Comparison of ENCODE assay signal across 22 cellular contexts in genomic region chr17:72665841-72666518, GRCh38.
DNase-seq lines count a peak whose midpoint lies in the region; ATAC-seq, FAIRE-seq and TF ChIP-seq lines count a peak whose summit lies in the region.
"Had no signal": no experiment of that assay in that cellular context is flagged by ENCODE, and none has a peak within 500 bp of the region (broad histone marks: within the 10 kb centered on the region; RNA-seq: fewer than 3 reads in every experiment).

No MANE protein-coding gene starts in this region.

- H3K4me1 Mint-ChIP-seq in nephron, result peaks cover 14% of the 10 kb centered on the region
- H3K4me1 Mint-ChIP-seq: activated CD8-positive, alpha-beta memory T cell treated with anti-CD3 and anti-CD28 coated beads, Interleukin-2, amount 10 ng/mL, durations not matched to agents 7 days and 5 days; activated T-helper 17 cell treated with anti-CD3 and anti-CD28 coated beads, Interleukin-2, amount 50 U/mL, for 72 hours had no signal

- peak overlapping the region in 2 of 3 experiments; percentile 10 to 31 for H3K27ac Mint-ChIP-seq in nephron
- H3K27ac Mint-ChIP-seq: activated CD8-positive, alpha-beta memory T cell treated with anti-CD3 and anti-CD28 coated beads, Interleukin-2, amount 10 ng/mL, durations not matched to agents 7 days and 5 days; activated T-helper 17 cell treated with anti-CD3 and anti-CD28 coated beads, Interleukin-2, amount 50 U/mL, for 72 hours; progenitor cell of endocrine pancreas had no signal

- H3K27me3 Mint-ChIP-seq in nephron (ENCODE audit: low read depth), result no peaks in the 10 kb centered on the region
- H3K27me3 Mint-ChIP-seq: activated CD8-positive, alpha-beta memory T cell treated with anti-CD3 and anti-CD28 coated beads, Interleukin-2, amount 10 ng/mL, durations not matched to agents 7 days and 5 days; activated T-helper 17 cell treated with anti-CD3 and anti-CD28 coated beads, Interleukin-2, amount 50 U/mL, for 72 hours; naive B cell had no signal

- no peak overlapping the region for H2BK5ac ChIP-seq in IMR-90 (ENCODE audit: low read depth, low read length, poor library complexity, severe bottlenecking)

- H3K36me3 ChIP-seq in IMR-90 (ENCODE audit: control insufficient read depth, insufficient read depth, low read length), result no peaks in the 10 kb centered on the region

- 53% methylated on average over 8 of the region's 16 CpGs; no CpG with 5 or more reads in 1 of the 2 experiments for WGBS in IMR-90 (ENCODE audit: extremely low coverage in 2 of 2, insufficient read length in 1 of 2), 2 experiments

- H2AFZ ChIP-seq in IMR-90 (replicated peaks; ENCODE audit: low read length, poor library complexity), result peak overlapping the region; percentile 61

- CTCF ChIA-PET in IMR-90 (lab: Yijun Ruan, JAX), result interaction anchor here (1.0 to 1.1 kb wide), 2 partner anchors 63 to 109 kb away, joined by 3 to 4 read pairs; no protein-coding TSS in a partner anchor

- H3K23ac ChIP-seq in IMR-90 (ENCODE audit: low read depth, low read length), result 0 out of 2 replicates have a peak overlapping the region, but pooled peaks have one; percentile 8

- FAIRE-seq in GM19239 (lab: Jason Lieb, UNC), result no peak
- FAIRE-seq: islet of Langerhans had no signal

- in situ Hi-C loops in IMR-90 (cut with MboI; ENCODE audit: low sequenced_read_pairs), result no loop called here

- no peak for TF ChIP-seq CTCF in IMR-90 (conservative IDR thresholded peaks at IDR 0.05; ENCODE audit: low read depth, low read length)
- no peak for TF ChIP-seq CTCF in choroid plexus epithelial cell (conservative IDR thresholded peaks at IDR 0.05; ENCODE audit: low read depth, low read length)
- no peak for TF ChIP-seq CTCF in nephron (IDR thresholded peaks at IDR 0.05; ENCODE audit: unreplicated experiment in 3 of 3)

- H4K91ac ChIP-seq in IMR-90 (ENCODE audit: insufficient read depth, low read depth, low read length), result no peak overlapping the region

- peaks cover 3% of the 10 kb centered on the region; the same call in 1 of the 2 replicates for H3K4me1 ChIP-seq in IMR-90 (ENCODE audit: control insufficient read depth, insufficient read depth, low read length)
- H3K4me1 ChIP-seq: BLaER1 treated with 17β-estradiol and CSF1 and Interleukin-3, amounts not matched to agents 10 nM and 100 nM had no signal

- H3K56ac ChIP-seq in IMR-90 (ENCODE audit: extremely low read depth, insufficient read depth, low read length), result no peak overlapping the region

- H3K4ac ChIP-seq in IMR-90 (ENCODE audit: low read depth, low read length), result no peak overlapping the region

- no peak overlapping the region for H4K8ac ChIP-seq in IMR-90 (ENCODE audit: low read depth in 2 of 2, low read length in 2 of 2)

- no peaks in the 10 kb centered on the region for H3K9me3 Mint-ChIP-seq in nephron
- H3K9me3 Mint-ChIP-seq: activated T-helper 17 cell treated with anti-CD3 and anti-CD28 coated beads, Interleukin-2, amount 50 U/mL, for 72 hours had no signal

- H3K4me2 ChIP-seq in IMR-90 (ENCODE audit: low read depth, low read length), result peak overlapping the region; percentile 13; the same call in 1 of the 2 replicates
- H3K4me2 ChIP-seq: BLaER1 treated with 17β-estradiol and CSF1 and Interleukin-3, amounts not matched to agents 10 nM and 100 nM; SK-N-SH had no signal

- no peak overlapping the region for H3K9ac ChIP-seq in IMR-90 (ENCODE audit: low read depth, low read length)
- H3K9ac ChIP-seq: BLaER1 treated with 17β-estradiol and CSF1 and Interleukin-3, amounts not matched to agents 10 nM and 100 nM; SK-N-SH had no signal

- TF ChIP-seq RAD21 in IMR-90 (IDR thresholded peaks at IDR 0.05; ENCODE audit: low read length), result no peak

- BruUV-seq in IMR-90 (replicated peaks; lab: Mats Ljungman, UMichigan), result no TSS peak

- peak; percentile 48 for ATAC-seq in IMR-90 (ENCODE audit: low read depth)
- ATAC-seq: activated CD8-positive, alpha-beta memory T cell treated with anti-CD3 and anti-CD28 coated beads, Interleukin-2, amount 10 ng/mL, durations not matched to agents 7 days and 5 days; activated T-helper 17 cell treated with anti-CD3 and anti-CD28 coated beads, Interleukin-2, amount 50 U/mL, for 72 hours; esophagus mucosa had no signal

- no peaks in the 10 kb centered on the region for H3K9me1 ChIP-seq in IMR-90 (ENCODE audit: insufficient read depth, low read length)

- peaks cover 3% of the 10 kb centered on the region for H3K36me3 Mint-ChIP-seq in nephron (ENCODE audit: low read depth)
- H3K36me3 Mint-ChIP-seq: activated CD8-positive, alpha-beta memory T cell treated with anti-CD3 and anti-CD28 coated beads, Interleukin-2, amount 10 ng/mL, durations not matched to agents 7 days and 5 days had no signal

- H3K27me3 ChIP-seq in IMR-90 (ENCODE audit: control insufficient read depth, insufficient read depth, low read length), result no peaks in the 10 kb centered on the region
- H3K27me3 ChIP-seq: BLaER1 treated with 17β-estradiol and CSF1 and Interleukin-3, amounts not matched to agents 10 nM and 100 nM; dorsolateral prefrontal cortex had no signal

- no peaks in the 10 kb centered on the region for H3K9me3 ChIP-seq in IMR-90 (ENCODE audit: control insufficient read depth, insufficient read depth, low read length)

- no peaks in the 10 kb centered on the region for H4K20me1 ChIP-seq in IMR-90 (ENCODE audit: insufficient read depth, low read length)
- H4K20me1 ChIP-seq: BLaER1 treated with 17β-estradiol and CSF1 and Interleukin-3, amounts not matched to agents 10 nM and 100 nM had no signal

- H3K4me3 ChIP-seq in IMR-90 (ENCODE audit: insufficient read depth, low read depth, low read length), result no peak overlapping the region
- H3K4me3 ChIP-seq in choroid plexus epithelial cell (ENCODE audit: low read depth, low read length), result no peak overlapping the region
- H3K4me3 ChIP-seq: BLaER1 treated with 17β-estradiol and CSF1 and Interleukin-3, amounts not matched to agents 10 nM and 100 nM had no signal

- peak; percentile 20 for DNase-seq in COLO668 (lab: John Stamatoyannopoulos, UW; ENCODE audit: unreplicated experiment)
- DNase-seq in IMR-90, result peak; percentile 44
- DNase-seq in choroid plexus epithelial cell (ENCODE audit: low read depth), result peak; percentile 47
- no peak for DNase-seq in SKM-1 (lab: John Stamatoyannopoulos, UW; ENCODE audit: unreplicated experiment)
- DNase-seq in AML-193 (lab: John Stamatoyannopoulos, UW), result no peak
- DNase-seq in GM19239 (ENCODE audit: insufficient read length, low spot score), result no peak
- DNase-seq: activated CD8-positive, alpha-beta memory T cell treated with anti-CD3 and anti-CD28 coated beads, Interleukin-2, amount 10 ng/mL, durations not matched to agents 7 days and 5 days; dorsolateral prefrontal cortex; GOT3; naive B cell; NCI-H1930; NCI-H82; SK-N-SH; stimulated activated CD8-positive, alpha-beta memory T cell treated with anti-CD3 and anti-CD28 coated beads, Interleukin-4, amount 100 ng/mL, for 48 hours; substantia nigra; T1000 had no signal

- H3K79me1 ChIP-seq in IMR-90 (ENCODE audit: low read depth in 1 of 2, low read length in 2 of 2), result no peaks in the 10 kb centered on the region

- H3K18ac ChIP-seq in IMR-90 (ENCODE audit: low read depth, low read length), result no peak overlapping the region

- H2AK5ac ChIP-seq in IMR-90 (ENCODE audit: low read depth, low read length), result no peak overlapping the region

- H3K27ac ChIP-seq in IMR-90 (ENCODE audit: insufficient read depth, low read length), result no peak overlapping the region
- H3K27ac ChIP-seq: BLaER1 treated with 17β-estradiol and CSF1 and Interleukin-3, amounts not matched to agents 10 nM and 100 nM; dorsolateral prefrontal cortex had no signal

- POLR2A ChIA-PET in IMR-90 (lab: Charles Lee; ENCODE audit: unreplicated experiment), result no interaction called here

- H2BK20ac ChIP-seq in IMR-90 (ENCODE audit: low read depth, low read length), result no peak overlapping the region

- no peak overlapping the region for H2AK9ac ChIP-seq in IMR-90 (replicated peaks; ENCODE audit: low read depth, low read length, poor library complexity)

- H4K5ac ChIP-seq in IMR-90 (ENCODE audit: low read depth, low read length), result no peak overlapping the region

- no peak overlapping the region for H2BK120ac ChIP-seq in IMR-90 (ENCODE audit: low read depth, low read length)

- H3K14ac ChIP-seq in IMR-90 (replicated peaks; ENCODE audit: low read depth, low read length), result no peak overlapping the region

- intact Hi-C loops in IMR-90 (cut with micrococcal nuclease), result no loop called here

- dilution Hi-C loops in IMR-90 (cut with HindIII; ENCODE audit: low sequenced_read_pairs, unreplicated experiment), result no loop called here

- no peak overlapping the region for H3K4me3 Mint-ChIP-seq in nephron
- H3K4me3 Mint-ChIP-seq: activated CD8-positive, alpha-beta memory T cell treated with anti-CD3 and anti-CD28 coated beads, Interleukin-2, amount 10 ng/mL, durations not matched to agents 7 days and 5 days; activated T-helper 17 cell treated with anti-CD3 and anti-CD28 coated beads, Interleukin-2, amount 50 U/mL, for 72 hours; naive B cell had no signal

- TF ChIP-seq POLR2A in IMR-90 (IDR thresholded peaks at IDR 0.05; ENCODE audit: low read depth, low read length), result no peak

- no peak overlapping the region for H2BK15ac ChIP-seq in IMR-90 (ENCODE audit: low read depth, low read length)

TF ChIP-seq in IMR-90, 13 proteins besides CTCF, POLR2A, EP300 and RAD21:
- TF ChIP-seq RFX5 (IDR thresholded peaks at IDR 0.05; ENCODE audit: low read depth, low read length) (no peak), SMC3 (IDR thresholded peaks at IDR 0.05; ENCODE audit: low read depth, low read length) (no peak)

Comparison
In these comparisons a context has a peak if more than half of its experiments do, and no peak if none do; other contexts are left out.
1. DNase-seq: peak in COLO668 (single experiment), IMR-90 (single experiment) and choroid plexus epithelial cell (single experiment); none in SKM-1 (single experiment), AML-193 (0 of 2) and GM19239 (single experiment).